In the genomic region with DNA sequence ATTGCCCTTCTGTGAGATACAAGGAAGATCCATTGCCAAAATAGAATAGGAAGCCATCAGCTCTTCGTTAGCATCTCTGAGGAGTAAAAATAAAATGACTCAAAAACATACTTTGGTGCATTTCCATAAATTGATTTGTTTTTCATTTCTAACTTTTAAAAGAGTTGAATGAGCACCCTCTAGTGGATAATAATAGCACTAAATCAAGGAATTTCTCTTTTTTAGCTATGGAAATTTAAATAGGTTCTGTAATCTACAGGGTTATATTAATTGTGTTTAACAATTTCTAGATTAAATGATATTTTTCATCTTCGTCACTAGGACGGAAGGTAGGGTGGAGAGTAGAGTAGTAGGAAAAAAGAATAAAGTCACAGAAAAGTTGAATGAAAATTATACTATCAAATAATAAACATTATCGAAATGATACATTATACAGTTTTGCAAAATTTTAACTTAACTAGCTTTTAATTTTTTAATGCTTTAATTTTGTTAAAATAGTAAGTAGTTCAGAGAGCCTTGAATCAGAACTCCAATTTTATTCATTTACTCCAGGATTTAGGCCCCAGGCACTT, we compare ENCODE assay signal across 8 cellular contexts. TPM values are rescaled to one million over a fixed set of nuclear protein-coding genes. Genes with fewer than 3 reads are reported as not detected.
DNase-seq lines count a peak whose midpoint lies in the region; ATAC-seq and TF ChIP-seq lines count a peak whose summit lies in the region.

No MANE protein-coding gene starts in this region.

- no peak for TF ChIP-seq POLR2A in tibial nerve (IDR thresholded peaks at IDR 0.05)

- peaks cover 16% of the 10 kb centered on the region; the same call in 1 of the 2 replicates for H3K79me2 ChIP-seq in SK-N-SH (ENCODE audit: insufficient read depth)

- no peaks in the 10 kb centered on the region for H3K9me2 ChIP-seq in SK-N-SH

- DNase-seq in A673 (ENCODE audit: low spot score), result peak; percentile 42
- no peak for DNase-seq in GM06990 (ENCODE audit: extremely low read depth, insufficient read length)
- DNase-seq in SK-N-SH, result peak; percentile 11
- no peak for DNase-seq in foreskin keratinocyte
- DNase-seq in tibial nerve (ENCODE audit: low spot score in 2 of 2), result no peak
- DNase-seq in COLO668 (lab: John Stamatoyannopoulos, UW; ENCODE audit: unreplicated experiment), result no peak
- DNase-seq in NCI-H1930 (lab: John Stamatoyannopoulos, UW), result no peak
- DNase-seq in stimulated activated CD4-positive, alpha-beta T cell treated with anti-CD3 and anti-CD28 coated beads, Interleukin-1b, Interleukin-23, amount 100 ng/mL, for 48 hours, result no peak

- BruUV-seq in A673 (replicated peaks; lab: Mats Ljungman, UMichigan), result no TSS peak

- H3K9me3 ChIP-seq in A673 (ENCODE audit: low read depth, low read length, poor library complexity, severe bottlenecking) (no peaks in the 10 kb centered on the region), SK-N-SH (no peaks in the 10 kb centered on the region), tibial nerve (no peaks in the 10 kb centered on the region)

- peak; percentile 67 for TF ChIP-seq CTCF in A673 (conservative IDR thresholded peaks at IDR 0.05; ENCODE audit: low read depth, low read length)
- peak; percentile 28 for TF ChIP-seq CTCF in GM06990 (IDR thresholded peaks at IDR 0.05; ENCODE audit: insufficient read depth, low read length, poor library complexity, severe bottlenecking)
- TF ChIP-seq CTCF in SK-N-SH (IDR thresholded peaks at IDR 0.05), result peak; percentile 77
- peak; percentile 69 for TF ChIP-seq CTCF in foreskin keratinocyte (conservative IDR thresholded peaks at IDR 0.05)
- peak; percentile 45 to 62 (median 48) for TF ChIP-seq CTCF in tibial nerve (IDR thresholded peaks at IDR 0.05)

- POLR2A ChIA-PET in A673 (lab: Charles Lee; ENCODE audit: low non-redundant PET) (no interaction called here), SK-N-SH (lab: Yijun Ruan, JAX) (no interaction called here)

- peaks cover 7% of the 10 kb centered on the region for H3K4me1 ChIP-seq in A673 (ENCODE audit: insufficient read depth, low read length, poor library complexity, severe bottlenecking)
- no peaks in the 10 kb centered on the region; a peak in 2 of 4 replicates for H3K4me1 ChIP-seq in SK-N-SH (ENCODE audit: control insufficient read depth in 1 of 2, insufficient read depth in 2 of 2, low read depth in 1 of 2, low read length in 1 of 2)
- no peaks in the 10 kb centered on the region for H3K4me1 ChIP-seq in foreskin keratinocyte
- peaks cover 0 to 21% (median 7%) of the 10 kb centered on the region in 4 donors for H3K4me1 ChIP-seq in tibial nerve

- TF ChIP-seq RAD21 in SK-N-SH (IDR thresholded peaks at IDR 0.05; ENCODE audit: low read length), result peak; percentile 61

- H3K4me3 ChIP-seq in A673 (ENCODE audit: low read depth, low read length, poor library complexity, severe bottlenecking), result no peak overlapping the region
- no peak overlapping the region for H3K4me3 ChIP-seq in GM06990 (replicated peaks; ENCODE audit: low read depth, low read length)
- H3K4me3 ChIP-seq in SK-N-SH (ENCODE audit: low read depth in 2 of 2, low read length in 1 of 2), result no peak overlapping the region
- no peak overlapping the region for H3K4me3 ChIP-seq in tibial nerve

- no peaks in the 10 kb centered on the region for H4K20me1 ChIP-seq in SK-N-SH (ENCODE audit: insufficient read depth)

- H3F3A ChIP-seq in SK-N-SH (replicated peaks; ENCODE audit: insufficient read depth), result no peaks in the 10 kb centered on the region

- no peak overlapping the region for H3K4me2 ChIP-seq in SK-N-SH

- WGBS in SK-N-SH (ENCODE audit: low lambda C conversion rate), result 4% methylated on average over 4 of the region's 4 CpGs
- 48 to 54% methylated on average over 4 of the region's 4 CpGs for whole genome bisulfite sequencing in tibial nerve, 2 donors

- H2AFZ ChIP-seq in SK-N-SH (ENCODE audit: low read depth), result peak overlapping the region; percentile 42; the same call in 1 of the 2 replicates

- no peak overlapping the region for H3K9ac ChIP-seq in SK-N-SH

- H3K36me3 ChIP-seq in A673 (ENCODE audit: insufficient read depth, low read length, poor library complexity, severe bottlenecking), result no peaks in the 10 kb centered on the region
- peaks cover 3% of the 10 kb centered on the region for H3K36me3 ChIP-seq in GM06990 (ENCODE audit: control insufficient read depth, insufficient read depth, low read length)
- H3K36me3 ChIP-seq in SK-N-SH (replicated peaks in 1 of 2; ENCODE audit: control insufficient read depth in 1 of 2, insufficient read depth in 2 of 2, low read length in 1 of 2), result peaks cover 14 to 25% of the 10 kb centered on the region in 2 experiments
- peaks cover 0 to 35% (median 0%) of the 10 kb centered on the region in 3 donors for H3K36me3 ChIP-seq in tibial nerve

- CTCF ChIA-PET in A673 (lab: Charles Lee) (interaction anchor here (0.5 to 1.2 kb wide), 4 partner anchors 12 to 223 kb away, joined by 4 to 8 read pairs (median 4); no protein-coding TSS in a partner anchor), SK-N-SH (lab: Yijun Ruan, JAX) (interaction anchor here (0.5 to 3.2 kb wide), 44 partner anchors 9 to 248 kb away, joined by 3 to 22 read pairs (median 4); partner anchors contain the start of gene STX19)

- TF ChIP-seq EP300 in SK-N-SH (IDR thresholded peaks at IDR 0.05; ENCODE audit: borderline replicate concordance in 1 of 2, low read depth in 1 of 2, low read length in 1 of 2), result no peak
- no peak for TF ChIP-seq EP300 in tibial nerve (IDR thresholded peaks at IDR 0.05)

- no peak for ATAC-seq in foreskin keratinocyte

- H3K27ac ChIP-seq in A673 (ENCODE audit: low read depth, low read length, poor library complexity, severe bottlenecking) (no peak overlapping the region), SK-N-SH (ENCODE audit: low read depth in 2 of 2, low read length in 1 of 2) (no peak overlapping the region), foreskin keratinocyte (no peak overlapping the region), tibial nerve (no peak overlapping the region)

- intact Hi-C loops in A673 (cut with micrococcal nuclease; ENCODE audit: unreplicated experiment), result loop anchor here (5.0 kb wide), 1 partner anchor 162 kb away; no protein-coding TSS in a partner anchor

- no peaks in the 10 kb centered on the region for H3K27me3 ChIP-seq in A673 (replicated peaks; ENCODE audit: insufficient read depth, low read depth, low read length, poor library complexity)
- H3K27me3 ChIP-seq in GM06990 (replicated peaks; ENCODE audit: control insufficient read depth, insufficient read depth, low read length), result no peaks in the 10 kb centered on the region
- H3K27me3 ChIP-seq in SK-N-SH (ENCODE audit: insufficient read depth), result no peaks in the 10 kb centered on the region
- H3K27me3 ChIP-seq in foreskin keratinocyte, result no peaks in the 10 kb centered on the region
- H3K27me3 ChIP-seq in tibial nerve, result no peaks in the 10 kb centered on the region

TF ChIP-seq in SK-N-SH, 30 proteins besides CTCF, POLR2A, EP300 and RAD21 (continues in another document):
- no peak for TF ChIP-seq POLR2AphosphoS5 (IDR thresholded peaks at IDR 0.05; ENCODE audit: low read depth, low read length)
- no peak for TF ChIP-seq MEF2A (IDR thresholded peaks at IDR 0.05; ENCODE audit: borderline replicate concordance, low read depth)
- no peak for TF ChIP-seq USF2 (IDR thresholded peaks at IDR 0.05; ENCODE audit: borderline replicate concordance, low read depth, low read length)
- no peak for TF ChIP-seq NFIC (IDR thresholded peaks at IDR 0.05; ENCODE audit: borderline replicate concordance)
- TF ChIP-seq FOXM1 (IDR thresholded peaks at IDR 0.05; ENCODE audit: low read depth), result no peak
- TF ChIP-seq, protein P1, sequence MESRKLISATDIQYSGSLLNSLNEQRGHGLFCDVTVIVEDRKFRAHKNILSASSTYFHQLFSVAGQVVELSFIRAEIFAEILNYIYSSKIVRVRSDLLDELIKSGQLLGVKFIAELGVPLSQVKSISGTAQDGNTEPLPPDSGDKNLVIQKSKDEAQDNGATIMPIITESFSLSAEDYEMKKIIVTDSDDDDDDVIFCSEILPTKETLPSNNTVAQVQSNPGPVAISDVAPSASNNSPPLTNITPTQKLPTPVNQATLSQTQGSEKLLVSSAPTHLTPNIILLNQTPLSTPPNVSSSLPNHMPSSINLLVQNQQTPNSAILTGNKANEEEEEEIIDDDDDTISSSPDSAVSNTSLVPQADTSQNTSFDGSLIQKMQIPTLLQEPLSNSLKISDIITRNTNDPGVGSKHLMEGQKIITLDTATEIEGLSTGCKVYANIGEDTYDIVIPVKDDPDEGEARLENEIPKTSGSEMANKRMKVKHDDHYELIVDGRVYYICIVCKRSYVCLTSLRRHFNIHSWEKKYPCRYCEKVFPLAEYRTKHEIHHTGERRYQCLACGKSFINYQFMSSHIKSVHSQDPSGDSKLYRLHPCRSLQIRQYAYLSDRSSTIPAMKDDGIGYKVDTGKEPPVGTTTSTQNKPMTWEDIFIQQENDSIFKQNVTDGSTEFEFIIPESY (IDR thresholded peaks at IDR 0.05; ENCODE audit: borderline replicate concordance, low read depth), result no peak
- TF ChIP-seq TAF1 (IDR thresholded peaks at IDR 0.05; ENCODE audit: borderline replicate concordance, low read depth, low read length), result no peak
- no peak for TF ChIP-seq SMC3 (IDR thresholded peaks at IDR 0.05; ENCODE audit: low read depth, low read length)

RNA-seq across cellular contexts. Expression of gene NSUN3, which starts 6.5 kb away (rescaled TPM):
- total RNA-seq in A673 (2021) (12.3 and 15.6 TPM in 2 replicates), foreskin keratinocyte (6.1 and 7.9 TPM in 2 replicates), tibial nerve (10 to 100 TPM in 2 of 4 donors, 1 to 10 TPM in 2; 6.6 to 16.0 (median 9.0) TPM)
- polyA plus RNA-seq in SK-N-SH (2012; rRNA removed) (2.9 and 3.3 TPM in 2 replicates), foreskin keratinocyte (1.6 and 2.0 TPM in 2 replicates)
- 3.6 and 3.7 TPM in 2 replicates for polyA plus RNA-seq in SK-N-SH (2012; cell fraction: cytosol; rRNA removed)
- 2.8 and 4.1 TPM in 2 replicates for polyA plus RNA-seq in SK-N-SH (2012; cell fraction: nucleus; rRNA removed)

RNA-seq across cellular contexts. Expression of gene DHFR2, which starts 6.6 kb away (rescaled TPM):
- total RNA-seq in A673 (2021) (6.5 and 9.8 TPM in 2 replicates), foreskin keratinocyte (3.3 and 3.4 TPM in 2 replicates), tibial nerve (1 to 10 TPM; 3.9 to 8.5 (median 4.9) TPM)
- polyA plus RNA-seq in SK-N-SH (2012; rRNA removed) (1.3 and 1.9 TPM in 2 replicates), foreskin keratinocyte (1.0 and 1.2 TPM in 2 replicates)
- 2.3 TPM in 2 replicates for polyA plus RNA-seq in SK-N-SH (2012; cell fraction: cytosol; rRNA removed)
- 0.75 and 1.1 TPM in 2 replicates for polyA plus RNA-seq in SK-N-SH (2012; cell fraction: nucleus; rRNA removed)

RNA-seq across cellular contexts. Expression of gene STX19, which starts 40.9 kb away (rescaled TPM):
- total RNA-seq in A673 (2021) (not detected in 2 replicates), foreskin keratinocyte (0.18 TPM in 1 of 2 replicates, not detected in the other), tibial nerve (not detected)
- polyA plus RNA-seq in SK-N-SH (2012; rRNA removed) (not detected in 2 replicates), foreskin keratinocyte (0.03 and 0.07 TPM in 2 replicates)
- not detected in 2 replicates for polyA plus RNA-seq in SK-N-SH (2012; cell fraction: cytosol; rRNA removed)
- not detected in 2 replicates for polyA plus RNA-seq in SK-N-SH (2012; cell fraction: nucleus; rRNA removed)

Comparison
In these comparisons a context has a peak if more than half of its experiments do, and no peak if none do; other contexts are left out.
1. DNase-seq: peak in A673 (single experiment) and SK-N-SH (single experiment); none in GM06990 (single experiment), foreskin keratinocyte (0 of 2), tibial nerve (0 of 2), COLO668 (single experiment), NCI-H1930 (0 of 2) and stimulated activated CD4-positive, alpha-beta T cell treated with anti-CD3 and anti-CD28 coated beads, Interleukin-1b, Interleukin-23, amount 100 ng/mL, for 48 hours (single experiment).
2. Peak in every context shown above with its lines, with median percentiles within 50 percentile points of each other: CTCF ChIP-seq.